In genomic region chr10:1424648-1425047, GRCh38 we compare ENCODE assay signal across 25 cellular contexts.
"Had no signal": no experiment of that assay in that cellular context is flagged by ENCODE, and none has a peak within 500 bp of the region (broad histone marks: within the 10 kb centered on the region; RNA-seq: fewer than 3 reads in every experiment).

No MANE protein-coding gene starts in this region.

- H3K9ac ChIP-seq: neural progenitor cell had no signal

- FAIRE-seq: kidney had no signal

- H3K9me3 Mint-ChIP-seq: activated CD4-positive, alpha-beta T cell treated with anti-CD3 and anti-CD28 coated beads, Interleukin-2, amount 10 ng/mL, durations not matched to agents 7 days and 5 days; neural progenitor cell; stimulated activated naive CD8-positive, alpha-beta T cell treated with anti-CD3 and anti-CD28 coated beads, Interleukin-15, Interleukin-2, amounts not matched to agents 100 ng/mL and 50 ng/mL, for 24 hours had no signal

- H3K36me3 Mint-ChIP-seq: brain; naive thymus-derived CD8-positive, alpha-beta T cell; neural progenitor cell had no signal

- ATAC-seq: activated CD8-positive, alpha-beta T cell treated with anti-CD3 and anti-CD28 coated beads, Interleukin-2, amount 10 ng/mL, durations not matched to agents 7 days and 5 days; activated naive CD8-positive, alpha-beta T cell treated with anti-CD3 and anti-CD28 coated beads, Interleukin-2, amount 50 U/mL, for 24 hours; foreskin keratinocyte; lower lobe of right lung; naive thymus-derived CD8-positive, alpha-beta T cell; T-helper 17 cell; upper lobe of right lung had no signal

- H2AFZ ChIP-seq: neural progenitor cell had no signal

- H3K27ac ChIP-seq: foreskin keratinocyte, lower lobe of right lung, neural progenitor cell, ovary, prostate gland, thyroid gland, upper lobe of right lung had no signal

- H3K4me3 ChIP-seq: lower lobe of right lung, neural progenitor cell, ovary, prostate gland, spleen, thyroid gland, upper lobe of right lung had no signal

- H3K4me1 ChIP-seq: foreskin keratinocyte, lower lobe of right lung, neural progenitor cell, prostate gland, thyroid gland, upper lobe of right lung had no signal

- H3K4me3 Mint-ChIP-seq: activated CD4-positive, alpha-beta T cell treated with anti-CD3 and anti-CD28 coated beads, Interleukin-2, amount 10 ng/mL, durations not matched to agents 7 days and 5 days; activated CD8-positive, alpha-beta T cell treated with anti-CD3 and anti-CD28 coated beads, Interleukin-2, amount 10 ng/mL, durations not matched to agents 7 days and 5 days; activated naive CD8-positive, alpha-beta T cell treated with anti-CD3 and anti-CD28 coated beads, Interleukin-2, amount 50 U/mL, for 24 hours; activated T-helper 1 cell treated with anti-CD3 and anti-CD28 coated beads, Interleukin-12 subunit alpha, Interleukin-12 subunit beta, Interleukin-2, Interleukin-4 antibody, amounts not matched to agents 30 ng/mL and 10 ng/mL and 1 ng/mL, durations not matched to agents 14 hours and 24 hours and 36 hours; brain; naive thymus-derived CD8-positive, alpha-beta T cell; neural progenitor cell; stimulated activated naive CD8-positive, alpha-beta T cell treated with anti-CD3 and anti-CD28 coated beads, Interleukin-15, Interleukin-2, amounts not matched to agents 100 ng/mL and 50 ng/mL, for 24 hours; T-helper 17 cell had no signal

- H3K9me3 ChIP-seq: lower lobe of right lung, ovary, prostate gland, thyroid gland, upper lobe of right lung had no signal

- H3K27me3 ChIP-seq: foreskin keratinocyte, ovary, thyroid gland, upper lobe of right lung had no signal

- H3K36me3 ChIP-seq: lower lobe of right lung, neural progenitor cell, ovary, prostate gland, spleen, thyroid gland, upper lobe of right lung had no signal

- H3K27ac Mint-ChIP-seq: activated CD4-positive, alpha-beta T cell treated with anti-CD3 and anti-CD28 coated beads, Interleukin-2, amount 10 ng/mL, durations not matched to agents 7 days and 5 days; activated CD8-positive, alpha-beta T cell treated with anti-CD3 and anti-CD28 coated beads, Interleukin-2, amount 10 ng/mL, durations not matched to agents 7 days and 5 days; activated naive CD8-positive, alpha-beta T cell treated with anti-CD3 and anti-CD28 coated beads, Interleukin-2, amount 50 U/mL, for 24 hours; activated T-helper 1 cell treated with anti-CD3 and anti-CD28 coated beads, Interleukin-12 subunit alpha, Interleukin-12 subunit beta, Interleukin-2, Interleukin-4 antibody, amounts not matched to agents 30 ng/mL and 10 ng/mL and 1 ng/mL, durations not matched to agents 14 hours and 24 hours and 36 hours; naive thymus-derived CD8-positive, alpha-beta T cell; neural progenitor cell; stimulated activated naive CD8-positive, alpha-beta T cell treated with anti-CD3 and anti-CD28 coated beads, Interleukin-15, Interleukin-2, amounts not matched to agents 100 ng/mL and 50 ng/mL, for 24 hours; T-helper 17 cell had no signal

- DNase-seq: activated CD4-positive, alpha-beta T cell treated with anti-CD3 and anti-CD28 coated beads, Interleukin-2, amount 10 ng/mL, durations not matched to agents 7 days and 5 days; activated CD4-positive, CD25-positive, alpha-beta regulatory T cell treated with anti-CD3 and anti-CD28 coated beads, Interleukin-2, amount 50 U/mL, for 72 hours; activated CD8-positive, alpha-beta T cell treated with anti-CD3 and anti-CD28 coated beads, Interleukin-2, amount 10 ng/mL, durations not matched to agents 7 days and 5 days; activated gamma-delta T cell; activated naive CD4-positive, alpha-beta T cell treated with anti-CD3 and anti-CD28 coated beads, Interleukin-2, amount 50 U/mL, for 16 hours; activated naive CD8-positive, alpha-beta T cell treated with anti-CD3 and anti-CD28 coated beads, Interleukin-2, amount 50 U/mL, for 24 hours; anterior cingulate cortex; dermis blood vessel endothelial cell; effector memory CD4-positive, alpha-beta T cell; foreskin keratinocyte; kidney; lower lobe of right lung; naive thymus-derived CD8-positive, alpha-beta T cell; ovary; spleen; stimulated activated CD4-positive, alpha-beta T cell treated with anti-CD3 and anti-CD28 coated beads, Interleukin-4, amount 100 ng/mL, for 24 hours; substantia nigra; T-helper 17 cell; thyroid gland; upper lobe of right lung had no signal

- H3K4me2 ChIP-seq: neural progenitor cell had no signal
